ENCODE assay signal across 11 cellular contexts in the genomic region with DNA sequence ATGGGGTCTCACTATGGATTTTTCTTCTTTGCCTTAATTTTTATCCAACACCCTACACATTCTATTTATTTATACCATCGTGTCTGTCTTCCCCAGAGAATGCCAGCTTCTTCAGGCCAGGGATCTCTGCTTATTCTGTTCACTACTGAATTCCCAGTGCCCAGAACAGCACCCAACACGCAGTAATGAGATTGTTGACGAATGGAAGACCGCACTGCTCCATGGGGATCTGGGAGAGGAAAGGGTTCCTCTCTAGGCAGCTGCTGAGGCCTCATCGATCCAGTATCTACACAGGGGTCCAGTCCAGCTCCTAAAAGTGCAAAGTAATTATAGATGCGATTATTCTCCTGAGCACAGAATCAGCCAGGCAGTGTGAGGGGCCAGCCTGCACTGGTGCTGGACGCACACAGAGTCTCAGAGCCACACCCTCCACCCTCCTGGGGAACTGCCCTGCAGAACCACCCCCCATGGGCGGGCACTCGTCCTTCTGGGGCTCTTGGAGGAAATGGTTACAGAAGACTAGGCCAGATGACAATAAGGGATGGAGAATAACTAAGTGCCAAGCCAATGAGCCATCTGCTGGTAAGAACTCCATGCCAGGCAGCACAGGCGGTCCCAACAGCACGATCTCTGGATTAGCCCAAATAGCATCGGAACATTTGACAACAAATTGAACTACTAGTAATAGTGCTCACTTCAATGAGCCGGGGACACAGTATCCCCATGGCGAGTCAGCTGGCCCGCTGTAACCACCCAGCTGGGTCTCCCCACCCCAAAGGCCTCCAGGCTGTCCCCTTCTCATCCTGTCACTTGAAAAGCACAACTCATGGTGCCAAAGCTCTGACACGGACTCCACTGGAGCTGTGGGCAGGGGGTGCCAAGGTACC. TPM values are rescaled to one million over a fixed set of nuclear protein-coding genes. Genes with fewer than 3 reads are reported as not detected.
DNase-seq lines count a peak whose midpoint lies in the region; ATAC-seq and TF ChIP-seq lines count a peak whose summit lies in the region.
"Had no signal": no experiment of that assay in that cellular context is flagged by ENCODE, and none has a peak within 500 bp of the region (broad histone marks: within the 10 kb centered on the region; RNA-seq: fewer than 3 reads in every experiment).

No MANE protein-coding gene starts in this region.

- no peaks in the 10 kb centered on the region for H3K4me1 ChIP-seq in osteoblast (ENCODE audit: insufficient read depth, low read length)

- no peak for ATAC-seq in effector memory CD8-positive, alpha-beta T cell (replicated peaks)

- H3K27ac Mint-ChIP-seq in effector memory CD8-positive, alpha-beta T cell, result no peak overlapping the region
- H3K27ac Mint-ChIP-seq in nephron progenitor cell, result no peak overlapping the region

- H4K20me1 ChIP-seq in osteoblast (ENCODE audit: insufficient read depth, low read length), result no peaks in the 10 kb centered on the region

- H3K27me3 Mint-ChIP-seq in effector memory CD8-positive, alpha-beta T cell, result peaks cover 46 to 54% of the 10 kb centered on the region in 2 donors
- peaks cover 14% of the 10 kb centered on the region for H3K27me3 Mint-ChIP-seq in nephron progenitor cell (ENCODE audit: low read depth, poor library complexity)

- H3K4me3 Mint-ChIP-seq in effector memory CD8-positive, alpha-beta T cell, result peak overlapping the region; percentile 80 to 83
- H3K4me3 Mint-ChIP-seq in nephron progenitor cell, result no peak overlapping the region

- H3K36me3 ChIP-seq in osteoblast (ENCODE audit: insufficient read depth, low read length) (no peaks in the 10 kb centered on the region), MG63 (no peaks in the 10 kb centered on the region)
- H3K36me3 ChIP-seq: pancreas had no signal

- no peak overlapping the region for H3K4me3 ChIP-seq in osteoblast (ENCODE audit: insufficient read depth, low read length)
- no peak overlapping the region for H3K4me3 ChIP-seq in MG63
- H3K4me3 ChIP-seq: A549 had no signal

- H3K27ac ChIP-seq in osteoblast (ENCODE audit: low read depth, low read length), result no peak overlapping the region
- H3K27ac ChIP-seq: A549, KMS-11 had no signal

- H3K9me3 ChIP-seq in osteoblast (ENCODE audit: low read depth, low read length) (no peaks in the 10 kb centered on the region), MG63 (no peaks in the 10 kb centered on the region)
- H3K9me3 ChIP-seq: A549, pancreas had no signal

- no peak overlapping the region for H2AFZ ChIP-seq in osteoblast (ENCODE audit: low read length)

- DNase-seq in NCI-H1092 treated with DMSO at 0.1 percent for 48 hours (lab: John Stamatoyannopoulos, UW) (peak; percentile 14), NCI-H1092 (lab: John Stamatoyannopoulos, UW) (no peak), NCI-H446 (lab: John Stamatoyannopoulos, UW) (peak; percentile 67 to 92), osteoblast (ENCODE audit: insufficient read length, low spot score, missing footprints) (peak; percentile 76), nephron progenitor cell (no peak), MG63 (no peak), erythroblast (lab: John Stamatoyannopoulos, UW) (no peak)
- DNase-seq in effector memory CD8-positive, alpha-beta T cell, result no peak

- H3K27me3 ChIP-seq in osteoblast (ENCODE audit: insufficient read depth, low read length) (peaks cover 35% of the 10 kb centered on the region), MG63 (peaks cover 41% of the 10 kb centered on the region)
- H3K27me3 ChIP-seq: pancreas had no signal

- H3K9me3 Mint-ChIP-seq in effector memory CD8-positive, alpha-beta T cell, result no peaks in the 10 kb centered on the region
- no peaks in the 10 kb centered on the region for H3K9me3 Mint-ChIP-seq in nephron progenitor cell

- TF ChIP-seq POLR2A in erythroblast (IDR thresholded peaks at IDR 0.05; ENCODE audit: low read length), result no peak

- peaks cover 12% of the 10 kb centered on the region in 2 donors for H3K4me1 Mint-ChIP-seq in effector memory CD8-positive, alpha-beta T cell (ENCODE audit: low read depth in 2 of 2)
- peaks cover 46% of the 10 kb centered on the region for H3K4me1 Mint-ChIP-seq in nephron progenitor cell

- H3K36me3 Mint-ChIP-seq in effector memory CD8-positive, alpha-beta T cell (ENCODE audit: insufficient read depth), result no peaks in the 10 kb centered on the region
- H3K36me3 Mint-ChIP-seq in nephron progenitor cell (ENCODE audit: low read depth), result no peaks in the 10 kb centered on the region

- TF ChIP-seq CTCF in osteoblast (IDR thresholded peaks at IDR 0.05; ENCODE audit: extremely low read depth, low read depth, low read length) (no peak), nephron progenitor cell (IDR thresholded peaks at IDR 0.05) (no peak)

- no peaks in the 10 kb centered on the region for H3K79me2 ChIP-seq in osteoblast (ENCODE audit: insufficient read depth, low read length)

- no peak overlapping the region for H3K4me2 ChIP-seq in osteoblast (ENCODE audit: insufficient read depth, low read length)
- H3K4me2 ChIP-seq: KMS-11 had no signal

RNA-seq across cellular contexts. Expression of a gene that starts 1.7 kb away (rescaled TPM):
- total RNA-seq in osteoblast, result 0.36 TPM in 1 of 2 replicates, not detected in the other
- total RNA-seq in MG63 (2014; rRNA removed; shearing (Covaris generic); ENCODE audit: low replicate concordance), result 0.12 TPM in 1 of 2 replicates, not detected in the other

Comparison
In these comparisons a context has a peak if more than half of its experiments do, and no peak if none do; other contexts are left out.
1. DNase-seq: peak in NCI-H1092 treated with DMSO at 0.1 percent for 48 hours (single experiment), NCI-H446 (2 of 2) and osteoblast (single experiment); none in NCI-H1092 (single experiment), effector memory CD8-positive, alpha-beta T cell (0 of 3), nephron progenitor cell (single experiment), MG63 (single experiment) and erythroblast (0 of 2).